12 cellular contexts compared by ENCODE assay signal in the genomic region with DNA sequence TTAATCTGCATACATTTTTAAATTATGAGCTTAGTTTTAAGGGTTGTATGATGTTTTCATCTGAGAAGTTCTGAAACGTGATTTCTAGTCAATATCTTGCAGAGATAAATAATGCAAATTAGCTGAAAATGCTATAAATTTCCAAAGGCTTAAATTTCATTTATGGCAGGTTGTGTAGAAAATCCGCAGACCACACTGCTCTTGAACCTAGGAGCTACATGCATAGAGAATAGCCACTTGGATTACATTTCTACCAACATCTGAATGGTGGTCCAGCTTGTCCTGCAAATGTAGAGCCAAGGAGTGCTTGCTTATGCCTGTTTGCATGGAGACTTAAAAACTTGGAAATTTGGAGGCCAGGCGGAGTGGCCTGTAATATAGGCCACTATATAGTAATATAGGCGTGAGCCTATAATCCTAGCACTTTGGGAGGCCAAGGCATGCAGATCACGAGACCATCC. TPM values are rescaled to one million over a fixed set of nuclear protein-coding genes. Genes with fewer than 3 reads are reported as not detected.
DNase-seq lines count a peak whose midpoint lies in the region; ATAC-seq and TF ChIP-seq lines count a peak whose summit lies in the region.
"Had no signal": no experiment of that assay in that cellular context is flagged by ENCODE, and none has a peak within 500 bp of the region (broad histone marks: within the 10 kb centered on the region; RNA-seq: fewer than 3 reads in every experiment).

No MANE protein-coding gene starts in this region.

- WGBS in body of pancreas, 2 donors = 63 to 67% methylated on average over 5 of the region's 5 CpGs
- WGBS in psoas muscle, 3 donors = 54 to 79% (median 54%) methylated on average over 5 of the region's 5 CpGs

- H3K27ac ChIP-seq in body of pancreas (peak overlapping the region in 3 of 4 donors; percentile 45 to 99 (median 72)), psoas muscle (peak overlapping the region; percentile 84)
- H3K27ac ChIP-seq: uterus had no signal

- peaks cover 30% of the 10 kb centered on the region for H3K4me1 Mint-ChIP-seq in activated CD8-positive, alpha-beta T cell treated with anti-CD3 and anti-CD28 coated beads for 36 hours (ENCODE audit: low read depth)
- peaks cover 36% of the 10 kb centered on the region for H3K4me1 Mint-ChIP-seq in activated CD8-positive, alpha-beta T cell treated with anti-CD3 and anti-CD28 coated beads, Interleukin-2, amount 10 ng/mL, durations not matched to agents 7 days and 5 days (ENCODE audit: low read depth)

- TF ChIP-seq POLR2A in NB4 (IDR thresholded peaks at IDR 0.05; ENCODE audit: extremely low read depth, insufficient read length) = no peak
- TF ChIP-seq POLR2A in body of pancreas (IDR thresholded peaks at IDR 0.05) = no peak

- H3K9me3 ChIP-seq in body of pancreas (no peaks in the 10 kb centered on the region), psoas muscle (no peaks in the 10 kb centered on the region)
- H3K9me3 ChIP-seq: uterus had no signal

- no peaks in the 10 kb centered on the region for H3K9me3 Mint-ChIP-seq in activated CD8-positive, alpha-beta T cell treated with anti-CD3 and anti-CD28 coated beads for 36 hours
- no peaks in the 10 kb centered on the region for H3K9me3 Mint-ChIP-seq in activated CD8-positive, alpha-beta T cell treated with anti-CD3 and anti-CD28 coated beads, Interleukin-2, amount 10 ng/mL, durations not matched to agents 7 days and 5 days (ENCODE audit: insufficient read depth)
- H3K9me3 Mint-ChIP-seq: brain had no signal

- POLR2A ChIA-PET in activated CD8-positive, alpha-beta T cell treated with anti-CD3 and anti-CD28 coated beads for 36 hours (lab: Charles Lee) = interaction anchor here (0.6 to 23.8 kb wide), 25 partner anchors 1 to 228 kb away, joined by 3 to 467 read pairs (median 4); partner anchors contain the start of genes CAPG, ELMOD3, GGCX and MAT2A
- POLR2A ChIA-PET in activated CD8-positive, alpha-beta T cell treated with anti-CD3 and anti-CD28 coated beads, Interleukin-2, amount 10 ng/mL, durations not matched to agents 7 days and 5 days (lab: Charles Lee) = interaction anchor here (0.6 to 1.6 kb wide), 7 partner anchors 11 to 227 kb away, joined by 3 to 5 read pairs (median 5); partner anchors contain the start of gene SH2D6

- no peak for TF ChIP-seq CTCF in activated CD8-positive, alpha-beta T cell treated with anti-CD3 and anti-CD28 coated beads for 36 hours (IDR thresholded peaks at IDR 0.05)
- TF ChIP-seq CTCF in NB4 (IDR thresholded peaks at IDR 0.05; ENCODE audit: low read depth, low read length) (no peak), body of pancreas (IDR thresholded peaks at IDR 0.05) (no peak), psoas muscle (IDR thresholded peaks at IDR 0.05) (no peak)

- DNase-seq in activated CD8-positive, alpha-beta T cell treated with anti-CD3 and anti-CD28 coated beads for 36 hours = no peak
- DNase-seq in activated CD8-positive, alpha-beta T cell treated with anti-CD3 and anti-CD28 coated beads, Interleukin-2, amount 10 ng/mL, durations not matched to agents 7 days and 5 days = no peak
- DNase-seq in NB4 (ENCODE audit: low read depth) = peak; percentile 62
- peak in 1 of 4 donors; percentile 37 for DNase-seq in body of pancreas
- no peak for DNase-seq in psoas muscle
- DNase-seq in activated CD4-positive, alpha-beta T cell treated with anti-CD3 and anti-CD28 coated beads, Interleukin-2, amount 50 U/mL, for 1 hour = no peak
- DNase-seq: PC-9, uterus had no signal

- peak; percentile 5 for ATAC-seq in activated CD8-positive, alpha-beta T cell treated with anti-CD3 and anti-CD28 coated beads for 36 hours
- ATAC-seq in activated CD8-positive, alpha-beta T cell treated with anti-CD3 and anti-CD28 coated beads, Interleukin-2, amount 10 ng/mL, durations not matched to agents 7 days and 5 days = no peak
- ATAC-seq in body of pancreas (no peak), psoas muscle (peak in 1 of 4 donors; percentile 1), GM18520 (IDR thresholded peaks at IDR 0.05; ENCODE audit: unreplicated experiment) (no peak), HG02678 (IDR thresholded peaks at IDR 0.05; ENCODE audit: unreplicated experiment) (no peak)

- CTCF ChIA-PET in activated CD8-positive, alpha-beta T cell treated with anti-CD3 and anti-CD28 coated beads for 36 hours (lab: Charles Lee) = interaction anchor here (0.5 to 2.8 kb wide), 8 partner anchors 11 to 155 kb away, joined by 3 to 25 read pairs (median 3); partner anchors contain the start of gene C2orf68
- CTCF ChIA-PET in activated CD8-positive, alpha-beta T cell treated with anti-CD3 and anti-CD28 coated beads, Interleukin-2, amount 10 ng/mL, durations not matched to agents 7 days and 5 days (lab: Charles Lee) = interaction anchor here (1.0 to 1.8 kb wide), 5 partner anchors 11 to 126 kb away, joined by 3 to 24 read pairs (median 4); no protein-coding TSS in a partner anchor

- H3K4me1 ChIP-seq in body of pancreas = peaks cover 59% of the 10 kb centered on the region
- H3K4me1 ChIP-seq in psoas muscle = peaks cover 63% of the 10 kb centered on the region
- H3K4me1 ChIP-seq: uterus had no signal

- H3K27me3 ChIP-seq in body of pancreas = no peaks in the 10 kb centered on the region
- H3K27me3 ChIP-seq in psoas muscle (ENCODE audit: insufficient read depth in 3 of 3, low read length in 2 of 3) = no peaks in the 10 kb centered on the region
- H3K27me3 ChIP-seq: uterus had no signal

- H3K36me3 ChIP-seq in body of pancreas (replicated peaks in 1 of 2; ENCODE audit: insufficient read depth in 1 of 2, low read depth in 2 of 2) (peaks cover 18 to 36% of the 10 kb centered on the region in 2 donors), psoas muscle (ENCODE audit: insufficient read depth in 1 of 2, low read depth in 1 of 2) (peaks cover 14 to 87% of the 10 kb centered on the region in 2 donors)
- H3K36me3 ChIP-seq: uterus had no signal

- H3K36me3 Mint-ChIP-seq in activated CD8-positive, alpha-beta T cell treated with anti-CD3 and anti-CD28 coated beads for 36 hours (ENCODE audit: low read depth) = peaks cover 50% of the 10 kb centered on the region
- H3K36me3 Mint-ChIP-seq in activated CD8-positive, alpha-beta T cell treated with anti-CD3 and anti-CD28 coated beads, Interleukin-2, amount 10 ng/mL, durations not matched to agents 7 days and 5 days (ENCODE audit: low read depth) = peaks cover 71% of the 10 kb centered on the region

- no peaks in the 10 kb centered on the region for H3K27me3 Mint-ChIP-seq in activated CD8-positive, alpha-beta T cell treated with anti-CD3 and anti-CD28 coated beads for 36 hours
- H3K27me3 Mint-ChIP-seq in activated CD8-positive, alpha-beta T cell treated with anti-CD3 and anti-CD28 coated beads, Interleukin-2, amount 10 ng/mL, durations not matched to agents 7 days and 5 days (ENCODE audit: low read depth) = no peaks in the 10 kb centered on the region

- no peak overlapping the region for H3K4me3 ChIP-seq in NB4 (ENCODE audit: low read depth, low read length)
- no peak overlapping the region for H3K4me3 ChIP-seq in body of pancreas
- H3K4me3 ChIP-seq in psoas muscle = no peak overlapping the region
- H3K4me3 ChIP-seq: lung, PC-9, uterus had no signal

- intact Hi-C loops in activated CD8-positive, alpha-beta T cell treated with anti-CD3 and anti-CD28 coated beads for 36 hours (cut with micrococcal nuclease) = loop anchor here (10.0 kb wide), 1 partner anchor 221 kb away; the partner anchor contains the start of gene TGOLN2
- intact Hi-C loops in body of pancreas (cut with DNase I) = no loop called here
- intact Hi-C loops in psoas muscle (cut with DNase I) = no loop called here

- H3K4me3 Mint-ChIP-seq in activated CD8-positive, alpha-beta T cell treated with anti-CD3 and anti-CD28 coated beads for 36 hours = no peak overlapping the region
- H3K4me3 Mint-ChIP-seq in activated CD8-positive, alpha-beta T cell treated with anti-CD3 and anti-CD28 coated beads, Interleukin-2, amount 10 ng/mL, durations not matched to agents 7 days and 5 days = no peak overlapping the region

- no peak overlapping the region for H3K27ac Mint-ChIP-seq in activated CD8-positive, alpha-beta T cell treated with anti-CD3 and anti-CD28 coated beads for 36 hours
- H3K27ac Mint-ChIP-seq in activated CD8-positive, alpha-beta T cell treated with anti-CD3 and anti-CD28 coated beads, Interleukin-2, amount 10 ng/mL, durations not matched to agents 7 days and 5 days = no peak overlapping the region

RNA-seq across cellular contexts. Expression of gene MAT2A, which starts 6.8 kb away (rescaled TPM):
- total RNA-seq in activated CD8-positive, alpha-beta T cell treated with anti-CD3 and anti-CD28 coated beads for 36 hours = 100 to 1,000 TPM; 276 to 282 TPM
- 100 to 1,000 TPM; 264 to 273 TPM for total RNA-seq in activated CD8-positive, alpha-beta T cell treated with anti-CD3 and anti-CD28 coated beads, Interleukin-2, amount 10 ng/mL, durations not matched to agents 7 days and 5 days
- total RNA-seq in body of pancreas = 100 to 1,000 TPM; 388 to 576 TPM
- total RNA-seq in psoas muscle = 100 to 1,000 TPM; 127 to 356 (median 183) TPM
- 100 to 1,000 TPM in 2 of 3 donors, 10 to 100 TPM in 1; 55.9 to 252 (median 134) TPM for polyA plus RNA-seq in psoas muscle

RNA-seq across cellular contexts. Expression of gene GGCX, which starts 15.5 kb away (rescaled TPM):
- total RNA-seq in activated CD8-positive, alpha-beta T cell treated with anti-CD3 and anti-CD28 coated beads for 36 hours = 10 to 100 TPM; 14.6 to 16.7 TPM
- total RNA-seq in activated CD8-positive, alpha-beta T cell treated with anti-CD3 and anti-CD28 coated beads, Interleukin-2, amount 10 ng/mL, durations not matched to agents 7 days and 5 days = 10 to 100 TPM; 18.9 to 20.0 TPM
- 10 to 100 TPM; 35.5 to 48.1 TPM for total RNA-seq in body of pancreas
- total RNA-seq in psoas muscle = 10 to 100 TPM; 20.1 to 25.3 (median 22.1) TPM
- polyA plus RNA-seq in psoas muscle = 10 to 100 TPM; 19.0 to 35.6 (median 30.7) TPM

RNA-seq across cellular contexts. Expression of gene VAMP8, which starts 31.6 kb away (rescaled TPM):
- 10 to 100 TPM; 84.5 to 91.1 TPM for total RNA-seq in activated CD8-positive, alpha-beta T cell treated with anti-CD3 and anti-CD28 coated beads for 36 hours
- total RNA-seq in activated CD8-positive, alpha-beta T cell treated with anti-CD3 and anti-CD28 coated beads, Interleukin-2, amount 10 ng/mL, durations not matched to agents 7 days and 5 days = 100 to 1,000 TPM; 141 to 148 TPM
- total RNA-seq in body of pancreas (100 to 1,000 TPM in 1 of 2 donors, 10 to 100 TPM in 1; 39.6 to 111 TPM), psoas muscle (10 to 100 TPM; 11.7 to 15.7 (median 12.4) TPM)
- 10 to 100 TPM; 16.6 to 25.4 (median 23.2) TPM for polyA plus RNA-seq in psoas muscle

RNA-seq across cellular contexts. Expression of gene VAMP5, which starts 38.4 kb away (rescaled TPM):
- 10 to 100 TPM; 28.0 to 29.4 TPM for total RNA-seq in activated CD8-positive, alpha-beta T cell treated with anti-CD3 and anti-CD28 coated beads for 36 hours
- 10 to 100 TPM; 72.0 to 74.4 TPM for total RNA-seq in activated CD8-positive, alpha-beta T cell treated with anti-CD3 and anti-CD28 coated beads, Interleukin-2, amount 10 ng/mL, durations not matched to agents 7 days and 5 days
- total RNA-seq in body of pancreas = 10 to 100 TPM in 1 of 2 donors, 1 to 10 TPM in 1; 3.0 to 10.4 TPM
- total RNA-seq in psoas muscle = 10 to 100 TPM; 58.1 to 95.0 (median 83.2) TPM
- polyA plus RNA-seq in psoas muscle = 100 to 1,000 TPM; 106 to 149 (median 128) TPM

RNA-seq across cellular contexts. Expression of gene RNF181, which starts 49.7 kb away (rescaled TPM):
- 100 to 1,000 TPM; 112 to 117 TPM for total RNA-seq in activated CD8-positive, alpha-beta T cell treated with anti-CD3 and anti-CD28 coated beads for 36 hours
- 100 to 1,000 TPM in 1 of 2 experiments, 10 to 100 TPM in 1; 91.0 to 104 TPM for total RNA-seq in activated CD8-positive, alpha-beta T cell treated with anti-CD3 and anti-CD28 coated beads, Interleukin-2, amount 10 ng/mL, durations not matched to agents 7 days and 5 days
- total RNA-seq in body of pancreas (10 to 100 TPM; 54.4 to 89.5 TPM), psoas muscle (100 to 1,000 TPM in 1 of 4 donors, 10 to 100 TPM in 3; 84.7 to 107 (median 90.0) TPM)
- polyA plus RNA-seq in psoas muscle = 100 to 1,000 TPM; 156 to 212 (median 184) TPM
